8 cellular contexts compared by ENCODE assay signal in the genomic region with DNA sequence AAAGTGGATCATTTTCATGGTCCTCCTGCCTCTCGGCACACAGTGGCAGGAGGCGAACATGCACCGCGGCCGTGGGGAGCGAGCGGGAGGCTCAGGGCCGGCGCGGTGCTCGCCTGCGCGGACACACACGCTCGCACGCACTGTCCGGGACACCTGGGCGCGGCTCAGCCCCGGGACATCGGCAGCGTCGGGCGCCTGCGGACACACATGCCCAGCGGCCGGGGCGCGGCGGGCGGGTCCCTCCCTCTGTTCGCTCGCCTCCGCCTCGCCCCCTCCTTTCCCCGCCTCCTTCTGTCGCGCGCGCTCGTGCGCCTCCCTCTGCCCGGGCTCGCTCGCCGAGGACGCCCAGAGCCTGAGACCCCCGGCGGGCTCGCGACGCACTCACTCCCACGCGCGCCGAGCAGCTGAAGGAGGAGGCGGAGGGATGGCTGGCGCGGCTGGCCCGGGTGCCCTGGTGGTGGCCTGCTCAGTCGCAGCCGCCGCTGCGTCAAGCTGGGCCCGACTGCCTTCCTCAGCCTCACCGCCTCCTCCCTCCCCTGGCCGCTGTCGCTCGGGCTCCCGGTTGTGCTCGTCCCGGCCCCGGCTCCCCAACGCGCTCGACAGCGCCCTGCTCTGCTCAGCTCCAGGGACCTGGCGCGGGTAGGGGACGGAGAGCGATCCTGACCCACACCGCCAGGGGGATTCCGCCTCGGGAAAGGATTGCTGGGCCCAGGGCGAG. TPM values are rescaled to one million over a fixed set of nuclear protein-coding genes. Genes with fewer than 3 reads are reported as not detected.
DNase-seq lines count a peak whose midpoint lies in the region; ATAC-seq and TF ChIP-seq lines count a peak whose summit lies in the region.

A gene (minus strand): TSS at position 230 of the 718 bp plus-strand sequence. CDS start 170 bp downstream, at position 60.

- CTCF ChIA-PET in WTC11 (lab: Charles Lee), result interaction anchor here (0.7 to 7.1 kb wide), 20 partner anchors 12 to 338 kb away, joined by 3 to 68 read pairs (median 3); no protein-coding TSS in a partner anchor

- no peaks in the 10 kb centered on the region for H3K9me2 ChIP-seq in GM23338 (ENCODE audit: insufficient read depth)

- H3K4me2 ChIP-seq in GM23338, result peak within 1 kb of the TSS; percentile 95

- H3K4me3 Mint-ChIP-seq in GM23338 (peak within 1 kb of the TSS; percentile 75), WTC11 (peak within 1 kb of the TSS; percentile 76)

- H3K27me3 ChIP-seq in GM23338 (ENCODE audit: insufficient read depth) (peaks cover 66% of the 10 kb centered on the region), muscle layer of colon (ENCODE audit: control insufficient read depth in 1 of 2, insufficient read depth in 2 of 2, low read length in 2 of 2) (peaks cover 0 to 19% of the 10 kb centered on the region in 2 donors)

- H4K20me1 ChIP-seq in GM23338 (replicated peaks; ENCODE audit: insufficient read depth), result 0 out of 2 replicates have a peak, but pooled peaks cover 4% of the 10 kb centered on the region

- POLR2A ChIA-PET in WTC11 (lab: Charles Lee), result interaction anchor here (1.0 to 1.4 kb wide), 2 partner anchors 12 to 318 kb away, joined by 4 to 6 read pairs; no protein-coding TSS in a partner anchor

- peak within 1 kb of the TSS; percentile 92 for H2AFZ ChIP-seq in GM23338

- H3K9me3 Mint-ChIP-seq in GM23338 (no peaks in the 10 kb centered on the region; the same call in 1 of the 3 replicates), WTC11 (no peaks in the 10 kb centered on the region)

- H3K4me1 ChIP-seq in GM23338 (ENCODE audit: insufficient read depth) (peaks cover 12% of the 10 kb centered on the region; the same call in 1 of the 2 replicates), muscle layer of colon (ENCODE audit: insufficient read depth, low read length) (no peaks in the 10 kb centered on the region)

- DNase-seq in DMS153 (lab: John Stamatoyannopoulos, UW) (peak; percentile 84), GM23338 (ENCODE audit: low spot score) (peak; percentile 87), NCI-H1694 treated with DMSO at 0.1 percent for 48 hours (lab: John Stamatoyannopoulos, UW) (peak; percentile 67), WTC11 (ENCODE audit: low spot score) (peak; percentile 83), fibroblast of mammary gland (ENCODE audit: low read depth) (peak; percentile 49)
- no peak for DNase-seq in central memory CD4-positive, alpha-beta T cell

- no peak within 1 kb of the TSS for H3K27ac Mint-ChIP-seq in GM23338
- H3K27ac Mint-ChIP-seq in WTC11, result no peak within 1 kb of the TSS

- no peaks in the 10 kb centered on the region for H3K9me3 ChIP-seq in muscle layer of colon (ENCODE audit: low read length)

- H3K4me3 ChIP-seq in GM23338 (peak within 1 kb of the TSS; percentile 73), fibroblast of mammary gland (ENCODE audit: control insufficient read depth, low read depth, low read length) (peak within 1 kb of the TSS; percentile 34), muscle layer of colon (ENCODE audit: low read depth in 1 of 2, low read length in 2 of 2) (peak within 1 kb of the TSS; percentile 21 to 41)

- H3K36me3 ChIP-seq in GM23338 (ENCODE audit: insufficient read depth) (no peaks in the 10 kb centered on the region), muscle layer of colon (ENCODE audit: insufficient read depth, low read length) (no peaks in the 10 kb centered on the region)

- H3K27me3 Mint-ChIP-seq in GM23338 (ENCODE audit: insufficient read depth, low read depth, poor library complexity), result peaks cover 40% of the 10 kb centered on the region
- peaks cover 64% of the 10 kb centered on the region for H3K27me3 Mint-ChIP-seq in WTC11 (ENCODE audit: low read depth)

- H3K4me1 Mint-ChIP-seq in GM23338, result peaks cover 19% of the 10 kb centered on the region
- H3K4me1 Mint-ChIP-seq in WTC11, result peaks cover 20% of the 10 kb centered on the region

- H3K27ac ChIP-seq in GM23338 (ENCODE audit: low read depth), result no peak within 1 kb of the TSS
- no peak within 1 kb of the TSS for H3K27ac ChIP-seq in muscle layer of colon (ENCODE audit: low read depth, low read length)
- H3K27ac ChIP-seq in temporal lobe (ENCODE audit: low read depth, low read length), result no peak within 1 kb of the TSS

- H3K9ac ChIP-seq in muscle layer of colon (ENCODE audit: low read length), result no peak within 1 kb of the TSS

- H3F3A ChIP-seq in GM23338 (replicated peaks; ENCODE audit: low read depth), result no peaks in the 10 kb centered on the region

- H3K36me3 Mint-ChIP-seq in GM23338 (ENCODE audit: low read depth), result no peaks in the 10 kb centered on the region
- H3K36me3 Mint-ChIP-seq in WTC11, result no peaks in the 10 kb centered on the region

- H3K79me2 ChIP-seq in GM23338 (replicated peaks; ENCODE audit: insufficient read depth), result no peaks in the 10 kb centered on the region

- ATAC-seq in GM23338 (peak; percentile 93), WTC11 (peak; percentile 94)

- TF ChIP-seq CTCF in GM23338 (conservative IDR thresholded peaks at IDR 0.05; ENCODE audit: low read depth in 2 of 2) (peak; percentile 57 to 68), WTC11 (IDR thresholded peaks at IDR 0.05) (peak; percentile 44), fibroblast of mammary gland (conservative IDR thresholded peaks at IDR 0.05; ENCODE audit: control insufficient read depth, insufficient read depth, low read depth, low read length) (peak; percentile 52)

TF ChIP-seq in WTC11, 78 proteins besides CTCF, POLR2A, EP300 and RAD21 (continues in another document):
- TF ChIP-seq ZNF423 (CRISPR knock-in tag; IDR thresholded peaks at IDR 0.05), result peak; percentile 18; the same call in 1 of the 2 replicates
- TF ChIP-seq, protein P1, sequence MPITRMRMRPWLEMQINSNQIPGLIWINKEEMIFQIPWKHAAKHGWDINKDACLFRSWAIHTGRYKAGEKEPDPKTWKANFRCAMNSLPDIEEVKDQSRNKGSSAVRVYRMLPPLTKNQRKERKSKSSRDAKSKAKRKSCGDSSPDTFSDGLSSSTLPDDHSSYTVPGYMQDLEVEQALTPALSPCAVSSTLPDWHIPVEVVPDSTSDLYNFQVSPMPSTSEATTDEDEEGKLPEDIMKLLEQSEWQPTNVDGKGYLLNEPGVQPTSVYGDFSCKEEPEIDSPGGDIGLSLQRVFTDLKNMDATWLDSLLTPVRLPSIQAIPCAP (CRISPR knock-in tag; IDR thresholded peaks at IDR 0.05), result 0 out of 2 replicates have a peak, but pooled peaks have one; percentile 53
- no peak for TF ChIP-seq HMGA2 (CRISPR knock-in tag; IDR thresholded peaks at IDR 0.05)
- TF ChIP-seq SP1 (CRISPR knock-in tag; conservative IDR thresholded peaks at IDR 0.05), result peak; percentile 43
- TF ChIP-seq RELA (CRISPR knock-in tag; IDR thresholded peaks at IDR 0.05; ENCODE audit: borderline replicate concordance), result peak; percentile 13; the same call in 1 of the 2 replicates
- 0 out of 2 replicates have a peak, but pooled peaks have one; percentile 70 for TF ChIP-seq TCF7 (CRISPR knock-in tag; IDR thresholded peaks at IDR 0.05; ENCODE audit: low read depth)
- TF ChIP-seq, protein P2, sequence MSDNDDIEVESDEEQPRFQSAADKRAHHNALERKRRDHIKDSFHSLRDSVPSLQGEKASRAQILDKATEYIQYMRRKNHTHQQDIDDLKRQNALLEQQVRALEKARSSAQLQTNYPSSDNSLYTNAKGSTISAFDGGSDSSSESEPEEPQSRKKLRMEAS (CRISPR knock-in tag; IDR thresholded peaks at IDR 0.05), result peak; percentile 40
- TF ChIP-seq, protein P3, sequence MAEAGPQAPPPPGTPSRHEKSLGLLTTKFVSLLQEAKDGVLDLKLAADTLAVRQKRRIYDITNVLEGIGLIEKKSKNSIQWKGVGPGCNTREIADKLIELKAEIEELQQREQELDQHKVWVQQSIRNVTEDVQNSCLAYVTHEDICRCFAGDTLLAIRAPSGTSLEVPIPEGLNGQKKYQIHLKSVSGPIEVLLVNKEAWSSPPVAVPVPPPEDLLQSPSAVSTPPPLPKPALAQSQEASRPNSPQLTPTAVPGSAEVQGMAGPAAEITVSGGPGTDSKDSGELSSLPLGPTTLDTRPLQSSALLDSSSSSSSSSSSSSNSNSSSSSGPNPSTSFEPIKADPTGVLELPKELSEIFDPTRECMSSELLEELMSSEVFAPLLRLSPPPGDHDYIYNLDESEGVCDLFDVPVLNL (CRISPR knock-in tag; IDR thresholded peaks at IDR 0.05; ENCODE audit: borderline replicate concordance, low read depth), result peak; percentile 44; the same call in 1 of the 2 replicates
- peak; percentile 47; the same call in 1 of the 2 replicates for TF ChIP-seq TEAD1 (CRISPR knock-in tag; IDR thresholded peaks at IDR 0.05)
- TF ChIP-seq NFE2L1 (CRISPR knock-in tag; IDR thresholded peaks at IDR 0.05), result 0 out of 2 replicates have a peak, but pooled peaks have one; percentile 63
- TF ChIP-seq, protein P4, sequence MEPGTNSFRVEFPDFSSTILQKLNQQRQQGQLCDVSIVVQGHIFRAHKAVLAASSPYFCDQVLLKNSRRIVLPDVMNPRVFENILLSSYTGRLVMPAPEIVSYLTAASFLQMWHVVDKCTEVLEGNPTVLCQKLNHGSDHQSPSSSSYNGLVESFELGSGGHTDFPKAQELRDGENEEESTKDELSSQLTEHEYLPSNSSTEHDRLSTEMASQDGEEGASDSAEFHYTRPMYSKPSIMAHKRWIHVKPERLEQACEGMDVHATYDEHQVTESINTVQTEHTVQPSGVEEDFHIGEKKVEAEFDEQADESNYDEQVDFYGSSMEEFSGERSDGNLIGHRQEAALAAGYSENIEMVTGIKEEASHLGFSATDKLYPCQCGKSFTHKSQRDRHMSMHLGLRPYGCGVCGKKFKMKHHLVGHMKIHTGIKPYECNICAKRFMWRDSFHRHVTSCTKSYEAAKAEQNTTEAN (CRISPR knock-in tag; IDR thresholded peaks at IDR 0.05), result 0 out of 2 replicates have a peak, but pooled peaks have one; percentile 20
- TF ChIP-seq CREB1 (CRISPR knock-in tag; IDR thresholded peaks at IDR 0.05), result no peak
- TF ChIP-seq FOXK1 (CRISPR knock-in tag; IDR thresholded peaks at IDR 0.05), result peak; percentile 84
- TF ChIP-seq SMAD3 (CRISPR knock-in tag; IDR thresholded peaks at IDR 0.05; ENCODE audit: borderline replicate concordance), result 0 out of 2 replicates have a peak, but pooled peaks have one; percentile 53
- no peak; the same call in 1 of the 2 replicates for TF ChIP-seq ZNF219 (CRISPR knock-in tag; IDR thresholded peaks at IDR 0.05; ENCODE audit: borderline replicate concordance)
- no peak for TF ChIP-seq NFATC4 (CRISPR knock-in tag; IDR thresholded peaks at IDR 0.05)
- peak; percentile 74; the same call in 1 of the 2 replicates for TF ChIP-seq FOXP1 (CRISPR knock-in tag; IDR thresholded peaks at IDR 0.05; ENCODE audit: borderline replicate concordance)
- no peak for TF ChIP-seq TEAD4 (CRISPR knock-in tag; IDR thresholded peaks at IDR 0.05)

RNA-seq across cellular contexts. Expression of the gene that starts here (rescaled TPM):
- 1.2 and 2.6 TPM in 2 replicates for total RNA-seq in GM23338 (2014; rRNA removed; shearing (Covaris generic))
- polyA plus RNA-seq in GM23338 (2016; fragmentation: Nextera tagmentation; extraction: Ambion mirVana), result 0.47 and 0.64 TPM in 2 replicates
- 0.89 to 1.4 TPM (median 1.0 TPM) in 3 replicates for total RNA-seq in WTC11 (2021)
- 34.7 TPM for total RNA-seq in temporal lobe
